ENCODE assay signal across 15 cellular contexts in genomic region chr19:18744019-18744418, GRCh38. TPM values are rescaled to one million over a fixed set of nuclear protein-coding genes. Genes with fewer than 3 reads are reported as not detected.
DNase-seq lines count a peak whose midpoint lies in the region; ATAC-seq and TF ChIP-seq lines count a peak whose summit lies in the region.
"Had no signal": no experiment of that assay in that cellular context is flagged by ENCODE, and none has a peak within 500 bp of the region (broad histone marks: within the 10 kb centered on the region; RNA-seq: fewer than 3 reads in every experiment).

No MANE protein-coding gene starts in this region.

- TF ChIP-seq CTCF in heart left ventricle (IDR thresholded peaks at IDR 0.05): no peak
- TF ChIP-seq CTCF in glutamatergic neuron (IDR thresholded peaks at IDR 0.05; ENCODE audit: partially characterized antibody, unreplicated experiment): no peak
- no peak for TF ChIP-seq CTCF in neural crest cell (conservative IDR thresholded peaks at IDR 0.05)
- TF ChIP-seq CTCF in progenitor cell of endocrine pancreas (IDR thresholded peaks at IDR 0.05; ENCODE audit: unreplicated experiment): no peak
- no peak for TF ChIP-seq CTCF in upper lobe of right lung (IDR thresholded peaks at IDR 0.05)

- H3K4me3 Mint-ChIP-seq in glutamatergic neuron (ENCODE audit: unreplicated experiment) (no peak overlapping the region), neural crest cell (no peak overlapping the region), progenitor cell of endocrine pancreas (ENCODE audit: low read depth) (peak overlapping the region; percentile 16)
- H3K4me3 Mint-ChIP-seq: HFFc6 had no signal

- intact Hi-C loops in Right ventricle myocardium inferior (cut with DNase I) (no loop called here), heart left ventricle (cut with DNase I) (no loop called here), upper lobe of right lung (cut with DNase I) (no loop called here)

- no peak for ATAC-seq in Right ventricle myocardium inferior
- ATAC-seq in heart left ventricle: no peak
- no peak for ATAC-seq in GM21447 (IDR thresholded peaks at IDR 0.05; ENCODE audit: unreplicated experiment)
- no peak for ATAC-seq in HG03457 (IDR thresholded peaks at IDR 0.05; ENCODE audit: unreplicated experiment)
- no peak for ATAC-seq in upper lobe of right lung

- DNase-seq in Right ventricle myocardium inferior (ENCODE audit: missing footprints): peak; percentile 28
- no peak for DNase-seq in heart left ventricle
- peak; percentile 22 for DNase-seq in glutamatergic neuron
- no peak for DNase-seq in neural crest cell (ENCODE audit: low read depth, low spot score)
- DNase-seq in progenitor cell of endocrine pancreas (ENCODE audit: low spot score, unreplicated experiment): no peak
- DNase-seq in upper lobe of right lung: no peak
- DNase-seq: CD8-positive, alpha-beta memory T cell; DMS53; HCEC 1CT; HFFc6 had no signal

- TF ChIP-seq POLR2A in heart left ventricle (IDR thresholded peaks at IDR 0.05): no peak

- H3K27me3 ChIP-seq in heart left ventricle (no peaks in the 10 kb centered on the region), upper lobe of right lung (no peaks in the 10 kb centered on the region)

- peak overlapping the region; percentile 62 for H3K27ac Mint-ChIP-seq in glutamatergic neuron (ENCODE audit: unreplicated experiment)
- peak overlapping the region; percentile 93 for H3K27ac Mint-ChIP-seq in neural crest cell (ENCODE audit: unreplicated experiment)
- no peak overlapping the region for H3K27ac Mint-ChIP-seq in progenitor cell of endocrine pancreas
- H3K27ac Mint-ChIP-seq: CD8-positive, alpha-beta memory T cell; HFFc6 had no signal

- H3K36me3 Mint-ChIP-seq in glutamatergic neuron (ENCODE audit: unreplicated experiment): no peaks in the 10 kb centered on the region
- no peaks in the 10 kb centered on the region for H3K36me3 Mint-ChIP-seq in neural crest cell (ENCODE audit: low read depth)
- no peaks in the 10 kb centered on the region for H3K36me3 Mint-ChIP-seq in progenitor cell of endocrine pancreas (ENCODE audit: insufficient read depth)

- H3K9me3 ChIP-seq in heart left ventricle (no peaks in the 10 kb centered on the region), upper lobe of right lung (no peaks in the 10 kb centered on the region)

- H3K4me1 ChIP-seq in heart left ventricle: peaks cover 0 to 31% (median 25%) of the 10 kb centered on the region in 12 donors
- H3K4me1 ChIP-seq in upper lobe of right lung: peaks cover 8% of the 10 kb centered on the region

- no peaks in the 10 kb centered on the region for H3K36me3 ChIP-seq in heart left ventricle
- no peaks in the 10 kb centered on the region for H3K36me3 ChIP-seq in upper lobe of right lung

- H3K27me3 Mint-ChIP-seq in glutamatergic neuron (ENCODE audit: unreplicated experiment): no peaks in the 10 kb centered on the region
- H3K27me3 Mint-ChIP-seq in neural crest cell (ENCODE audit: low read depth): no peaks in the 10 kb centered on the region
- no peaks in the 10 kb centered on the region for H3K27me3 Mint-ChIP-seq in progenitor cell of endocrine pancreas
- H3K27me3 Mint-ChIP-seq: CD8-positive, alpha-beta memory T cell had no signal

- WGBS in heart left ventricle, 4 donors: 90 to 96% (median 94%) methylated on average over 7 to 29 of the region's 29 CpGs

- H3K4me1 Mint-ChIP-seq in glutamatergic neuron (ENCODE audit: low read depth, unreplicated experiment) (peaks cover 16% of the 10 kb centered on the region), neural crest cell (peaks cover 8% of the 10 kb centered on the region), progenitor cell of endocrine pancreas (ENCODE audit: low read depth) (peaks cover 36% of the 10 kb centered on the region)
- H3K4me1 Mint-ChIP-seq: CD8-positive, alpha-beta memory T cell had no signal

- H3K9me3 Mint-ChIP-seq in glutamatergic neuron (ENCODE audit: unreplicated experiment): no peaks in the 10 kb centered on the region
- H3K9me3 Mint-ChIP-seq in neural crest cell: no peaks in the 10 kb centered on the region
- H3K9me3 Mint-ChIP-seq in progenitor cell of endocrine pancreas (ENCODE audit: low read depth): no peaks in the 10 kb centered on the region
- H3K9me3 Mint-ChIP-seq: CD8-positive, alpha-beta memory T cell; HFFc6 had no signal

- H3K4me3 ChIP-seq in heart left ventricle (no peak overlapping the region), upper lobe of right lung (no peak overlapping the region)

- H3K27ac ChIP-seq in heart left ventricle: no peak overlapping the region
- H3K27ac ChIP-seq in upper lobe of right lung: no peak overlapping the region
- H3K27ac ChIP-seq: 22Rv1, HL-60 had no signal

RNA-seq across cellular contexts. Expression of gene COMP, which starts 47.1 kb away (rescaled TPM):
- total RNA-seq in Right ventricle myocardium inferior (not detected), heart left ventricle (1 to 10 TPM in 3 of 9 donors, under 1 TPM in 5, not detected in 1; 0.16 to 2.7 (median 0.60) TPM), glutamatergic neuron (ENCODE audit: unreplicated experiment) (not detected), neural crest cell (not detected in 2 replicates), progenitor cell of endocrine pancreas (0.13 and 0.24 TPM in 2 replicates), upper lobe of right lung (9.7 TPM)
- under 1 TPM; 0.11 to 0.53 TPM for polyA plus RNA-seq in heart left ventricle
- total RNA-seq: A673; CD8-positive, alpha-beta memory T cell had no signal
- polyA plus RNA-seq: CD8-positive, alpha-beta memory T cell had no signal

Comparison
In these comparisons a context has a peak if more than half of its experiments do, and no peak if none do; other contexts are left out.
1. DNase-seq: peak in Right ventricle myocardium inferior (single experiment) and glutamatergic neuron (single experiment); none in heart left ventricle (0 of 5), neural crest cell (single experiment), progenitor cell of endocrine pancreas (single experiment) and upper lobe of right lung (single experiment).